In genomic region chr15:65451989-65452388, GRCh38 we compare ENCODE assay signal across 22 cellular contexts.
"Had no signal": no experiment of that assay in that cellular context is flagged by ENCODE, and none has a peak within 500 bp of the region (broad histone marks: within the 10 kb centered on the region; RNA-seq: fewer than 3 reads in every experiment).

No MANE protein-coding gene starts in this region.

- H3K27ac ChIP-seq: HL-60, KMS-11 had no signal

- H3K9ac ChIP-seq: KMS-11, SK-N-SH had no signal

- H3K4me3 Mint-ChIP-seq: IgD-negative memory B cell had no signal

- DNase-seq: Kasumi-1, MM.1S, NCI-H1048, NCI-H1105, NCI-H1417, NCI-H1436 treated with DMSO at 0.1 percent for 48 hours, NCI-H1694, NCI-H187 treated with DMSO at 0.1 percent for 48 hours, NCI-H2029 treated with DMSO at 0.1 percent for 48 hours, NCI-H2171 treated with DMSO at 0.1 percent for 48 hours, NCI-H345, NCI-H446 treated with DMSO at 0.1 percent for 48 hours, NCI-H524, NCI-H526 treated with DMSO at 0.1 percent for 48 hours, NCI-H774, Right ventricle myocardium superior, RPMI8226, SK-N-SH had no signal

- H3K9me3 ChIP-seq: SK-N-SH had no signal

- H3K4me3 ChIP-seq: K562 had no signal

- H3K27ac Mint-ChIP-seq: IgD-negative memory B cell had no signal

- ATAC-seq: K562 had no signal

- H3K4me1 Mint-ChIP-seq: IgD-negative memory B cell had no signal

- H3K27me3 Mint-ChIP-seq: IgD-negative memory B cell had no signal

- H3K9me3 Mint-ChIP-seq: IgD-negative memory B cell had no signal
